ENCODE assay signal across 12 cellular contexts in genomic region chr10:35458500-35459448, GRCh38.
DNase-seq lines count a peak whose midpoint lies in the region; ATAC-seq and TF ChIP-seq lines count a peak whose summit lies in the region.
"Had no signal": no experiment of that assay in that cellular context is flagged by ENCODE, and none has a peak within 500 bp of the region (broad histone marks: within the 10 kb centered on the region; RNA-seq: fewer than 3 reads in every experiment).

No MANE protein-coding gene starts in this region.

- H3K27me3 Mint-ChIP-seq in T-helper 1 cell treated with Interleukin-12 subunit alpha and Interleukin-12 subunit beta and Interleukin-4 antibody, amounts not matched to agents 30 μg/mL and 1 μg/mL, for 36 hours (ENCODE audit: low read depth) = no peaks in the 10 kb centered on the region
- H3K27me3 Mint-ChIP-seq in progenitor cell of endocrine pancreas = no peaks in the 10 kb centered on the region

- no peak for ATAC-seq in GM21576 (IDR thresholded peaks at IDR 0.05; ENCODE audit: unreplicated experiment)
- ATAC-seq: foreskin keratinocyte had no signal

- H3K27ac ChIP-seq in cingulate gyrus (ENCODE audit: low read depth, low read length) = peak overlapping the region; percentile 80
- H3K27ac ChIP-seq: foreskin keratinocyte, upper lobe of left lung had no signal

- DNase-seq in T-helper 1 cell (no peak), NCI-H2171 treated with DMSO at 0.1 percent for 48 hours (lab: John Stamatoyannopoulos, UW) (peak; percentile 74), progenitor cell of endocrine pancreas (ENCODE audit: low spot score, unreplicated experiment) (no peak), NOMO-1 (lab: John Stamatoyannopoulos, UW; ENCODE audit: unreplicated experiment in 2 of 2) (no peak), foreskin melanocyte (no peak)
- DNase-seq: effector CD4-positive, alpha-beta T cell; foreskin keratinocyte; NCI-H2029 had no signal

- H3K4me3 Mint-ChIP-seq in T-helper 1 cell treated with Interleukin-12 subunit alpha and Interleukin-12 subunit beta and Interleukin-4 antibody, amounts not matched to agents 30 μg/mL and 1 μg/mL, for 36 hours = peak overlapping the region; percentile 39
- H3K4me3 Mint-ChIP-seq in progenitor cell of endocrine pancreas (ENCODE audit: low read depth) = no peak overlapping the region

- H3K36me3 Mint-ChIP-seq in T-helper 1 cell treated with Interleukin-12 subunit alpha and Interleukin-12 subunit beta and Interleukin-4 antibody, amounts not matched to agents 30 μg/mL and 1 μg/mL, for 36 hours (ENCODE audit: low read depth) = no peaks in the 10 kb centered on the region
- no peaks in the 10 kb centered on the region for H3K36me3 Mint-ChIP-seq in progenitor cell of endocrine pancreas (ENCODE audit: insufficient read depth)

- no peaks in the 10 kb centered on the region for H3K9me3 Mint-ChIP-seq in T-helper 1 cell treated with Interleukin-12 subunit alpha and Interleukin-12 subunit beta and Interleukin-4 antibody, amounts not matched to agents 30 μg/mL and 1 μg/mL, for 36 hours
- no peaks in the 10 kb centered on the region for H3K9me3 Mint-ChIP-seq in progenitor cell of endocrine pancreas (ENCODE audit: low read depth)

- peaks cover 52% of the 10 kb centered on the region for H3K4me1 Mint-ChIP-seq in T-helper 1 cell treated with Interleukin-12 subunit alpha and Interleukin-12 subunit beta and Interleukin-4 antibody, amounts not matched to agents 30 μg/mL and 1 μg/mL, for 36 hours (ENCODE audit: low read depth)
- H3K4me1 Mint-ChIP-seq in progenitor cell of endocrine pancreas (ENCODE audit: low read depth) = peaks cover 12% of the 10 kb centered on the region

- TF ChIP-seq CTCF in progenitor cell of endocrine pancreas (IDR thresholded peaks at IDR 0.05; ENCODE audit: unreplicated experiment) = no peak

- no peak overlapping the region for H3K27ac Mint-ChIP-seq in T-helper 1 cell treated with Interleukin-12 subunit alpha and Interleukin-12 subunit beta and Interleukin-4 antibody, amounts not matched to agents 30 μg/mL and 1 μg/mL, for 36 hours
- peak overlapping the region; percentile 11 for H3K27ac Mint-ChIP-seq in progenitor cell of endocrine pancreas
